ENCODE assay signal across 8 cellular contexts in the genomic region with DNA sequence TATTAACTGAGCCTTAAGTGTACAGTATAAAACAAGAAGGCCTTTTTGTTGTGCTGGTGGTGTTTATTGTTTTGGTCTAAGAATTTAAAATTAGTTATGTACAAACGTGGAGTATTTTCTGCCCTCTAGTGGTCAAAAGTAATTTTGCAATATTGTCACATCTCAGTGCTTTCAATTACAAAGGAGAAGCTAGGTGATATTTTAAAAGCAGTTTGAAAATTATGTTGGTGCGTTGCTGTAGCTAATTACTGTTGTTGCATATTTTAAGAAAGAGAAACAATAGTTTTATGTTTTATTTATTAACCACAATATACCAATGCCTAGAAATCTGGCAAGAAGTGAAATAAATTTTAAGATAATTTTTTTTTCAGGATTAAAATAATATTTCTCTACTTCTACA. TPM values are rescaled to one million over a fixed set of nuclear protein-coding genes. Genes with fewer than 3 reads are reported as not detected.
DNase-seq lines count a peak whose midpoint lies in the region; ATAC-seq and TF ChIP-seq lines count a peak whose summit lies in the region.

No MANE protein-coding gene starts in this region.

- H3K9me3 ChIP-seq in colonic mucosa (no peaks in the 10 kb centered on the region), mucosa of descending colon (no peaks in the 10 kb centered on the region)

- H3K27ac ChIP-seq in colonic mucosa: no peak overlapping the region

- H3K9me3 Mint-ChIP-seq in activated T-helper 17 cell treated with anti-CD3 and anti-CD28 coated beads, Interleukin-2, amount 50 U/mL, for 72 hours: no peaks in the 10 kb centered on the region

- H3K36me3 ChIP-seq in colonic mucosa (no peaks in the 10 kb centered on the region), mucosa of descending colon (ENCODE audit: low read depth) (no peaks in the 10 kb centered on the region)

- H3K27me3 Mint-ChIP-seq in activated T-helper 17 cell treated with anti-CD3 and anti-CD28 coated beads, Interleukin-2, amount 50 U/mL, for 72 hours: peaks cover 19% of the 10 kb centered on the region

- peak; percentile 60 for ATAC-seq in HG03159 (IDR thresholded peaks at IDR 0.05; ENCODE audit: unreplicated experiment)
- peak; percentile 53 for ATAC-seq in mucosa of descending colon
- no peak for ATAC-seq in activated T-helper 17 cell treated with anti-CD3 and anti-CD28 coated beads, Interleukin-2, amount 50 U/mL, for 72 hours (replicated peaks)
- ATAC-seq in HG03565 (IDR thresholded peaks at IDR 0.05; ENCODE audit: unreplicated experiment): no peak

- H3K9ac ChIP-seq in colonic mucosa (ENCODE audit: low read depth in 2 of 2, low read length in 2 of 2): no peak overlapping the region

- H3K36me3 Mint-ChIP-seq in activated T-helper 17 cell treated with anti-CD3 and anti-CD28 coated beads, Interleukin-2, amount 50 U/mL, for 72 hours (ENCODE audit: low read depth): no peaks in the 10 kb centered on the region

- H3K27ac Mint-ChIP-seq in activated T-helper 17 cell treated with anti-CD3 and anti-CD28 coated beads, Interleukin-2, amount 50 U/mL, for 72 hours: no peak overlapping the region

- intact Hi-C loops in colonic mucosa (cut with DNase I) (loop anchor here (5.0 kb wide), 1 partner anchor 35 kb away; a partner anchor contains a TSS), mucosa of descending colon (cut with DNase I, micrococcal nuclease) (no loop called here)

- no peaks in the 10 kb centered on the region for H3K4me1 ChIP-seq in colonic mucosa
- peaks cover 6% of the 10 kb centered on the region for H3K4me1 ChIP-seq in mucosa of descending colon (ENCODE audit: low read depth)

- DNase-seq in COR-L47 (lab: John Stamatoyannopoulos, UW) (peak; percentile 56), NCI-H82 (lab: John Stamatoyannopoulos, UW) (peak; percentile 82), colonic mucosa (no peak), mucosa of descending colon (no peak)
- DNase-seq in activated CD8-positive, alpha-beta memory T cell treated with anti-CD3 and anti-CD28 coated beads, Interleukin-2, amount 50 U/mL, for 4 hours: no peak

- no peaks in the 10 kb centered on the region for H3K4me1 Mint-ChIP-seq in activated T-helper 17 cell treated with anti-CD3 and anti-CD28 coated beads, Interleukin-2, amount 50 U/mL, for 72 hours

- no peaks in the 10 kb centered on the region for H3K27me3 ChIP-seq in colonic mucosa

- H3K4me3 Mint-ChIP-seq in activated T-helper 17 cell treated with anti-CD3 and anti-CD28 coated beads, Interleukin-2, amount 50 U/mL, for 72 hours: no peak overlapping the region

- TF ChIP-seq CTCF in colonic mucosa (IDR thresholded peaks at IDR 0.05) (peak; percentile 79), mucosa of descending colon (IDR thresholded peaks at IDR 0.05) (peak; percentile 44)

- H3K4me3 ChIP-seq in colonic mucosa (no peak overlapping the region), mucosa of descending colon (no peak overlapping the region)

RNA-seq across cellular contexts. Expression of a gene that starts 11.4 kb away (rescaled TPM):
- total RNA-seq in colonic mucosa: not detected
- total RNA-seq in mucosa of descending colon: not detected
- total RNA-seq in activated T-helper 17 cell treated with anti-CD3 and anti-CD28 coated beads, Interleukin-2, amount 50 U/mL, for 72 hours: not detected

Comparison
In these comparisons a context has a peak if more than half of its experiments do, and no peak if none do; other contexts are left out.
1. DNase-seq: peak in COR-L47 (single experiment) and NCI-H82 (single experiment); none in colonic mucosa (single experiment), mucosa of descending colon (0 of 3) and activated CD8-positive, alpha-beta memory T cell treated with anti-CD3 and anti-CD28 coated beads, Interleukin-2, amount 50 U/mL, for 4 hours (single experiment).
2. ATAC-seq: peak in HG03159 (single experiment) and mucosa of descending colon (single experiment); none in activated T-helper 17 cell treated with anti-CD3 and anti-CD28 coated beads, Interleukin-2, amount 50 U/mL, for 72 hours (single experiment) and HG03565 (single experiment).